1 cellular context compared by ENCODE assay signal in genomic region chr19:43721469-43722048, GRCh38.
TF ChIP-seq lines count a peak whose summit lies in the region.

No MANE protein-coding gene starts in this region.

TF ChIP-seq in GM12878, 131 proteins besides CTCF, POLR2A, EP300 and RAD21:
- TF ChIP-seq RFX5 (IDR thresholded peaks at IDR 0.05; ENCODE audit: low read depth, low read length) (no peak), SP1 (IDR thresholded peaks at IDR 0.05; ENCODE audit: low read depth, low read length) (no peak), PKNOX1 (IDR thresholded peaks at IDR 0.05) (no peak), SIN3A (IDR thresholded peaks at IDR 0.05; ENCODE audit: low read depth, low read length) (no peak), NBN (IDR thresholded peaks at IDR 0.05) (no peak), MEF2A (IDR thresholded peaks at IDR 0.05; ENCODE audit: insufficient read depth, low read depth, low read length) (no peak), SKIL (IDR thresholded peaks at IDR 0.05; ENCODE audit: low read depth, poor library complexity, severe bottlenecking) (no peak), CHD4 (IDR thresholded peaks at IDR 0.05) (no peak), RUNX3 (IDR thresholded peaks at IDR 0.05; ENCODE audit: low read length) (no peak), SMC3 (IDR thresholded peaks at IDR 0.05; ENCODE audit: borderline replicate concordance, low read length) (no peak), REST (IDR thresholded peaks at IDR 0.05; ENCODE audit: low read depth, low read length) (no peak), ZBTB11 (CRISPR knock-in tag; IDR thresholded peaks at IDR 0.05) (no peak), CUX1 (IDR thresholded peaks at IDR 0.05; ENCODE audit: insufficient replicate concordance, low read depth, low read length) (no peak), NFXL1 (IDR thresholded peaks at IDR 0.05; ENCODE audit: borderline replicate concordance) (no peak), ZNF274 (IDR thresholded peaks at IDR 0.05; ENCODE audit: insufficient read depth, insufficient read length) (no peak), USF2 (IDR thresholded peaks at IDR 0.05; ENCODE audit: borderline replicate concordance, low read depth, low read length) (no peak), KAT2A (conservative IDR thresholded peaks at IDR 0.05; ENCODE audit: control insufficient read depth, low read depth, low read length) (no peak), ZNF687 (IDR thresholded peaks at IDR 0.05) (no peak), IRF5 (IDR thresholded peaks at IDR 0.05; ENCODE audit: borderline replicate concordance) (no peak)
